11 cellular contexts compared by ENCODE assay signal in genomic region chr2:145411493-145411892, GRCh38.
DNase-seq lines count a peak whose midpoint lies in the region; ATAC-seq lines count a peak whose summit lies in the region.
"Had no signal": no experiment of that assay in that cellular context is flagged by ENCODE, and none has a peak within 500 bp of the region (broad histone marks: within the 10 kb centered on the region; RNA-seq: fewer than 3 reads in every experiment).

No MANE protein-coding gene starts in this region.

- intact Hi-C loops in left cardiac atrium (cut with DNase I): no loop called here
- intact Hi-C loops in left ventricle myocardium superior (cut with micrococcal nuclease): no loop called here

- CTCF ChIA-PET in activated naive CD4-positive, alpha-beta T cell treated with anti-CD3 and anti-CD28 coated beads, Interleukin-2, amount 10 ng/mL, durations not matched to agents 7 days and 5 days (lab: Charles Lee): no interaction called here

- H3K27me3 Mint-ChIP-seq in activated naive CD4-positive, alpha-beta T cell treated with anti-CD3 and anti-CD28 coated beads, Interleukin-2, amount 10 ng/mL, durations not matched to agents 7 days and 5 days: peaks cover 18% of the 10 kb centered on the region
- peaks cover 30% of the 10 kb centered on the region for H3K27me3 Mint-ChIP-seq in stimulated activated memory B cell treated with anti-CD40 and anti-IgM and Interleukin-4, amounts not matched to agents 10 μg/mL and 1 μg/mL and 100 μg/mL, for 72 hours

- H3K36me3 Mint-ChIP-seq in activated naive CD4-positive, alpha-beta T cell treated with anti-CD3 and anti-CD28 coated beads, Interleukin-2, amount 10 ng/mL, durations not matched to agents 7 days and 5 days: no peaks in the 10 kb centered on the region
- no peaks in the 10 kb centered on the region for H3K36me3 Mint-ChIP-seq in stimulated activated memory B cell treated with anti-CD40 and anti-IgM and Interleukin-4, amounts not matched to agents 10 μg/mL and 1 μg/mL and 100 μg/mL, for 72 hours
- H3K36me3 Mint-ChIP-seq: CD4-positive, alpha-beta memory T cell had no signal

- no peak overlapping the region for H3K4me3 Mint-ChIP-seq in activated naive CD4-positive, alpha-beta T cell treated with anti-CD3 and anti-CD28 coated beads, Interleukin-2, amount 10 ng/mL, durations not matched to agents 7 days and 5 days
- peak overlapping the region; percentile 38 for H3K4me3 Mint-ChIP-seq in stimulated activated memory B cell treated with anti-CD40 and anti-IgM and Interleukin-4, amounts not matched to agents 10 μg/mL and 1 μg/mL and 100 μg/mL, for 72 hours
- H3K4me3 Mint-ChIP-seq: CD4-positive, alpha-beta memory T cell; stimulated activated naive CD8-positive, alpha-beta T cell treated with anti-CD3 and anti-CD28 coated beads, Interleukin-15, Interleukin-2, amounts not matched to agents 100 ng/mL and 50 ng/mL, for 24 hours had no signal

- H3K27ac Mint-ChIP-seq in activated naive CD4-positive, alpha-beta T cell treated with anti-CD3 and anti-CD28 coated beads, Interleukin-2, amount 10 ng/mL, durations not matched to agents 7 days and 5 days: peak overlapping the region; percentile 57
- peak overlapping the region; percentile 17 for H3K27ac Mint-ChIP-seq in stimulated activated memory B cell treated with anti-CD40 and anti-IgM and Interleukin-4, amounts not matched to agents 10 μg/mL and 1 μg/mL and 100 μg/mL, for 72 hours
- H3K27ac Mint-ChIP-seq: stimulated activated naive CD8-positive, alpha-beta T cell treated with anti-CD3 and anti-CD28 coated beads, Interleukin-15, Interleukin-2, amounts not matched to agents 100 ng/mL and 50 ng/mL, for 24 hours had no signal

- H3K4me1 Mint-ChIP-seq in activated naive CD4-positive, alpha-beta T cell treated with anti-CD3 and anti-CD28 coated beads, Interleukin-2, amount 10 ng/mL, durations not matched to agents 7 days and 5 days: peaks cover 35% of the 10 kb centered on the region
- H3K4me1 Mint-ChIP-seq in stimulated activated memory B cell treated with anti-CD40 and anti-IgM and Interleukin-4, amounts not matched to agents 10 μg/mL and 1 μg/mL and 100 μg/mL, for 72 hours: peaks cover 32% of the 10 kb centered on the region

- DNase-seq in activated naive CD4-positive, alpha-beta T cell treated with anti-CD3 and anti-CD28 coated beads, Interleukin-2, amount 10 ng/mL, durations not matched to agents 7 days and 5 days: peak; percentile 54
- no peak for DNase-seq in activated naive CD4-positive, alpha-beta T cell treated with anti-CD3 and anti-CD28 coated beads, Interleukin-2, amount 50 U/mL, for 16 hours
- DNase-seq in NCI-H510A treated with DMSO at 0.1 percent for 48 hours (lab: John Stamatoyannopoulos, UW) (peak; percentile 9), left cardiac atrium (no peak), left ventricle myocardium superior (no peak)
- DNase-seq in stimulated activated CD8-positive, alpha-beta memory T cell treated with anti-CD3 and anti-CD28 coated beads, Interleukin-4, amount 100 ng/mL, for 48 hours: no peak
- DNase-seq: cortex of kidney had no signal

- H3K9me3 Mint-ChIP-seq in activated naive CD4-positive, alpha-beta T cell treated with anti-CD3 and anti-CD28 coated beads, Interleukin-2, amount 10 ng/mL, durations not matched to agents 7 days and 5 days: peaks cover 3% of the 10 kb centered on the region
- H3K9me3 Mint-ChIP-seq in stimulated activated memory B cell treated with anti-CD40 and anti-IgM and Interleukin-4, amounts not matched to agents 10 μg/mL and 1 μg/mL and 100 μg/mL, for 72 hours: peaks cover 7% of the 10 kb centered on the region

- peak; percentile 88 for ATAC-seq in HG02943 (IDR thresholded peaks at IDR 0.05; ENCODE audit: low read depth, unreplicated experiment)
- peak; percentile 90 for ATAC-seq in stimulated activated memory B cell treated with anti-CD40 and anti-IgM and Interleukin-4, amounts not matched to agents 10 μg/mL and 1 μg/mL and 100 μg/mL, for 72 hours
- ATAC-seq in left cardiac atrium: no peak
- no peak for ATAC-seq in left ventricle myocardium superior

Comparison
In these comparisons a context has a peak if more than half of its experiments do, and no peak if none do; other contexts are left out.
1. DNase-seq: peak in activated naive CD4-positive, alpha-beta T cell treated with anti-CD3 and anti-CD28 coated beads, Interleukin-2, amount 10 ng/mL, durations not matched to agents 7 days and 5 days (single experiment) and NCI-H510A treated with DMSO at 0.1 percent for 48 hours (single experiment); none in activated naive CD4-positive, alpha-beta T cell treated with anti-CD3 and anti-CD28 coated beads, Interleukin-2, amount 50 U/mL, for 16 hours (single experiment), stimulated activated CD8-positive, alpha-beta memory T cell treated with anti-CD3 and anti-CD28 coated beads, Interleukin-4, amount 100 ng/mL, for 48 hours (single experiment), left cardiac atrium (single experiment) and left ventricle myocardium superior (single experiment).
2. ATAC-seq: peak in HG02943 (single experiment) and stimulated activated memory B cell treated with anti-CD40 and anti-IgM and Interleukin-4, amounts not matched to agents 10 μg/mL and 1 μg/mL and 100 μg/mL, for 72 hours (single experiment); none in left cardiac atrium (0 of 2) and left ventricle myocardium superior (single experiment).